In genomic region chr2:31886700-31887099, GRCh38 we compare ENCODE assay signal across 9 cellular contexts.
DNase-seq lines count a peak whose midpoint lies in the region; ATAC-seq and TF ChIP-seq lines count a peak whose summit lies in the region.
"Had no signal": no experiment of that assay in that cellular context is flagged by ENCODE, and none has a peak within 500 bp of the region (broad histone marks: within the 10 kb centered on the region; RNA-seq: fewer than 3 reads in every experiment).

No MANE protein-coding gene starts in this region.

- DNase-seq in G401 (ENCODE audit: low spot score): peak; percentile 12
- DNase-seq in activated B cell treated with CpG ODN at 0.5 μM for 24 hours: no peak
- no peak for DNase-seq in right lobe of liver
- no peak for DNase-seq in inferior parietal cortex (ENCODE audit: extremely low spot score)
- DNase-seq in NCI-H510A (lab: John Stamatoyannopoulos, UW): no peak
- DNase-seq in stimulated activated CD4-positive, alpha-beta T cell treated with anti-CD3 and anti-CD28 coated beads, Interleukin-12 subunit alpha, Interleukin-12 subunit beta, amount 100 ng/mL, for 4 hours: no peak

- no peak overlapping the region for H3K4me3 ChIP-seq in right lobe of liver

- H3K36me3 ChIP-seq in right lobe of liver: peaks cover 0 to 8% (median 3%) of the 10 kb centered on the region in 4 donors

- no peaks in the 10 kb centered on the region for H3K4me1 ChIP-seq in right lobe of liver

- CTCF ChIA-PET in activated B cell treated with CpG ODN at 0.5 μM for 24 hours (lab: Charles Lee): interaction anchor here (0.7 to 1.2 kb wide), 2 partner anchors 13 to 76 kb away, joined by 3 to 4 read pairs; no protein-coding TSS in a partner anchor

- no peaks in the 10 kb centered on the region for H3K9me3 Mint-ChIP-seq in activated B cell treated with CpG ODN at 0.5 μM for 24 hours
- H3K9me3 Mint-ChIP-seq: naive thymus-derived CD4-positive, alpha-beta T cell had no signal

- H3K27ac Mint-ChIP-seq in activated B cell treated with CpG ODN at 0.5 μM for 24 hours: no peak overlapping the region
- H3K27ac Mint-ChIP-seq: naive thymus-derived CD4-positive, alpha-beta T cell had no signal

- peaks cover 36% of the 10 kb centered on the region for H3K4me1 Mint-ChIP-seq in activated B cell treated with CpG ODN at 0.5 μM for 24 hours

- TF ChIP-seq POLR2A in right lobe of liver (IDR thresholded peaks at IDR 0.05): no peak

- H3K27me3 Mint-ChIP-seq in activated B cell treated with CpG ODN at 0.5 μM for 24 hours: no peaks in the 10 kb centered on the region
- H3K27me3 Mint-ChIP-seq: naive thymus-derived CD4-positive, alpha-beta T cell had no signal

- peaks cover 21% of the 10 kb centered on the region for H3K36me3 Mint-ChIP-seq in activated B cell treated with CpG ODN at 0.5 μM for 24 hours (ENCODE audit: low read depth)

- no peak overlapping the region for H3K27ac ChIP-seq in right lobe of liver

- in situ Hi-C loops in G401 (cut with HindIII; ENCODE audit: low sequenced_read_pairs): no loop called here

- POLR2A ChIA-PET in activated B cell treated with CpG ODN at 0.5 μM for 24 hours (lab: Charles Lee): no interaction called here

- ATAC-seq in HG02981 (IDR thresholded peaks at IDR 0.05; ENCODE audit: unreplicated experiment): peak; percentile 56
- peak; percentile 64 for ATAC-seq in activated B cell treated with CpG ODN at 0.5 μM for 24 hours (ENCODE audit: low read depth)
- ATAC-seq in right lobe of liver: peak; percentile 26 to 37 (median 34)
- ATAC-seq in HG03095 (IDR thresholded peaks at IDR 0.05; ENCODE audit: unreplicated experiment): no peak
- ATAC-seq: naive thymus-derived CD4-positive, alpha-beta T cell had no signal

- no peaks in the 10 kb centered on the region for H3K27me3 ChIP-seq in right lobe of liver

- no peaks in the 10 kb centered on the region for H3K9me3 ChIP-seq in right lobe of liver

- no peak for TF ChIP-seq CTCF in activated B cell treated with CpG ODN at 0.5 μM for 24 hours (IDR thresholded peaks at IDR 0.05)
- TF ChIP-seq CTCF in right lobe of liver (IDR thresholded peaks at IDR 0.05): peak; percentile 13 to 36 (median 22)

- intact Hi-C loops in activated B cell treated with CpG ODN at 0.5 μM for 24 hours (cut with micrococcal nuclease) (loop anchor here (2.0 kb wide), 1 partner anchor 248 kb away; no protein-coding TSS in a partner anchor), right lobe of liver (cut with DNase I) (no loop called here)

- no peak overlapping the region for H3K4me3 Mint-ChIP-seq in activated B cell treated with CpG ODN at 0.5 μM for 24 hours
- H3K4me3 Mint-ChIP-seq: naive thymus-derived CD4-positive, alpha-beta T cell had no signal

- WGBS in right lobe of liver (ENCODE audit: insufficient coverage, low coverage, low lambda C conversion rate, missing lambda C conversion rate): 100% methylated on average over 2 of the region's 2 CpGs
